Comparison of ENCODE assay signal across 10 cellular contexts in genomic region chr12:5511644-5512584, GRCh38.
A peak's percentile ranks its signal among the peaks of the same experiment; 100 is the strongest.
DNase-seq lines count a peak whose midpoint lies in the region; ATAC-seq, FAIRE-seq and TF ChIP-seq lines count a peak whose summit lies in the region.
"Had no signal": no experiment of that assay in that cellular context is flagged by ENCODE, and none has a peak within 500 bp of the region (broad histone marks: within the 10 kb centered on the region; RNA-seq: fewer than 3 reads in every experiment).

No MANE protein-coding gene starts in this region.

- H3K9me1 ChIP-seq in keratinocyte (ENCODE audit: control insufficient read depth, extremely low read depth, insufficient read depth, low read length): no peaks in the 10 kb centered on the region

- ATAC-seq in HG03439 (IDR thresholded peaks at IDR 0.05; ENCODE audit: unreplicated experiment): no peak
- ATAC-seq in HG02798 (IDR thresholded peaks at IDR 0.05; ENCODE audit: poor library complexity, unreplicated experiment): no peak
- ATAC-seq: body of pancreas; naive thymus-derived CD8-positive, alpha-beta T cell had no signal

- TF ChIP-seq CTCF in astrocyte of the cerebellum (IDR thresholded peaks at IDR 0.05; ENCODE audit: low read depth, low read length, missing control alignments) (peak; percentile 50), keratinocyte (optimal IDR thresholded peaks at IDR 0.05 in 1 of 3, IDR thresholded peaks at IDR 0.05 in 1 of 3, conservative IDR thresholded peaks at IDR 0.05 in 1 of 3; ENCODE audit: extremely low read depth in 1 of 3, insufficient read depth in 2 of 3, low read length in 3 of 3) (peak; percentile 62 to 85 (median 63))

- FAIRE-seq in keratinocyte (lab: Jason Lieb, UNC): no peak

- H4K20me1 ChIP-seq in keratinocyte (ENCODE audit: control insufficient read depth, extremely low read depth, insufficient read depth, low read length): no peaks in the 10 kb centered on the region

- no peaks in the 10 kb centered on the region for H3K4me1 ChIP-seq in keratinocyte (ENCODE audit: control insufficient read depth, extremely low read depth, insufficient read depth, low read length)
- H3K4me1 ChIP-seq: body of pancreas had no signal

- dilution Hi-C loops in keratinocyte (cut with MboI; ENCODE audit: extremely low pct_ligation_motif_present, low sequenced_read_pairs): no loop called here

- no peak overlapping the region for H3K9ac ChIP-seq in keratinocyte (ENCODE audit: control insufficient read depth, extremely low read depth, insufficient read depth, low read length)

- DNase-seq in stimulated activated CD4-positive, alpha-beta T cell treated with anti-CD3 and anti-CD28 coated beads, Interleukin-4, amount 100 ng/mL, for 48 hours (ENCODE audit: low read depth in 2 of 2): peak; percentile 2
- no peak for DNase-seq in stimulated activated CD4-positive, alpha-beta T cell treated with anti-CD3 and anti-CD28 coated beads, Interleukin-4, amount 100 ng/mL, for 24 hours
- DNase-seq in astrocyte of the cerebellum (ENCODE audit: low read depth) (no peak), keratinocyte (ENCODE audit: low read depth, low spot score) (no peak), NCI-H510A treated with DMSO at 0.1 percent for 48 hours (lab: John Stamatoyannopoulos, UW) (no peak), SHP77 treated with DMSO at 0.1 percent for 48 hours (lab: John Stamatoyannopoulos, UW) (no peak)
- DNase-seq: naive thymus-derived CD8-positive, alpha-beta T cell had no signal

- in situ Hi-C loops in astrocyte of the cerebellum (cut with HindIII; ENCODE audit: low sequenced_read_pairs): no loop called here

- H3K79me2 ChIP-seq in keratinocyte (ENCODE audit: control insufficient read depth, insufficient read depth, low read length): no peaks in the 10 kb centered on the region

- H3K27me3 ChIP-seq in keratinocyte (ENCODE audit: control insufficient read depth, extremely low read depth, insufficient read depth, low read length): peaks cover 17% of the 10 kb centered on the region
- H3K27me3 ChIP-seq: body of pancreas had no signal

- H3K9me3 ChIP-seq in keratinocyte (ENCODE audit: control insufficient read depth, low read depth, low read length): no peaks in the 10 kb centered on the region
- H3K9me3 ChIP-seq: body of pancreas had no signal

- H3K36me3 ChIP-seq in keratinocyte (ENCODE audit: control insufficient read depth in 2 of 2, extremely low read depth in 1 of 2, insufficient read depth in 2 of 2, low read length in 2 of 2): no peaks in the 10 kb centered on the region

- no peak overlapping the region for H3K4me2 ChIP-seq in keratinocyte (ENCODE audit: control insufficient read depth, extremely low read depth, insufficient read depth, low read depth, low read length)

- no peak overlapping the region for H3K27ac ChIP-seq in keratinocyte (ENCODE audit: control insufficient read depth, insufficient read depth, low read length)
- H3K27ac ChIP-seq: body of pancreas had no signal

- H2AFZ ChIP-seq in keratinocyte (ENCODE audit: control insufficient read depth, low read length): no peak overlapping the region

- H3K4me3 ChIP-seq in astrocyte of the cerebellum (ENCODE audit: low read depth, low read length) (no peak overlapping the region), keratinocyte (ENCODE audit: control insufficient read depth in 2 of 3, extremely low read depth in 1 of 3, insufficient read depth in 2 of 3, low read depth in 1 of 3, low read length in 3 of 3) (no peak overlapping the region)
- H3K4me3 ChIP-seq: body of pancreas had no signal

Comparison
In these comparisons a context has a peak if more than half of its experiments do, and no peak if none do; other contexts are left out.
1. DNase-seq: peak in stimulated activated CD4-positive, alpha-beta T cell treated with anti-CD3 and anti-CD28 coated beads, Interleukin-4, amount 100 ng/mL, for 48 hours (2 of 2); none in stimulated activated CD4-positive, alpha-beta T cell treated with anti-CD3 and anti-CD28 coated beads, Interleukin-4, amount 100 ng/mL, for 24 hours (single experiment), astrocyte of the cerebellum (single experiment), keratinocyte (single experiment), NCI-H510A treated with DMSO at 0.1 percent for 48 hours (single experiment) and SHP77 treated with DMSO at 0.1 percent for 48 hours (single experiment).